In the genomic region with DNA sequence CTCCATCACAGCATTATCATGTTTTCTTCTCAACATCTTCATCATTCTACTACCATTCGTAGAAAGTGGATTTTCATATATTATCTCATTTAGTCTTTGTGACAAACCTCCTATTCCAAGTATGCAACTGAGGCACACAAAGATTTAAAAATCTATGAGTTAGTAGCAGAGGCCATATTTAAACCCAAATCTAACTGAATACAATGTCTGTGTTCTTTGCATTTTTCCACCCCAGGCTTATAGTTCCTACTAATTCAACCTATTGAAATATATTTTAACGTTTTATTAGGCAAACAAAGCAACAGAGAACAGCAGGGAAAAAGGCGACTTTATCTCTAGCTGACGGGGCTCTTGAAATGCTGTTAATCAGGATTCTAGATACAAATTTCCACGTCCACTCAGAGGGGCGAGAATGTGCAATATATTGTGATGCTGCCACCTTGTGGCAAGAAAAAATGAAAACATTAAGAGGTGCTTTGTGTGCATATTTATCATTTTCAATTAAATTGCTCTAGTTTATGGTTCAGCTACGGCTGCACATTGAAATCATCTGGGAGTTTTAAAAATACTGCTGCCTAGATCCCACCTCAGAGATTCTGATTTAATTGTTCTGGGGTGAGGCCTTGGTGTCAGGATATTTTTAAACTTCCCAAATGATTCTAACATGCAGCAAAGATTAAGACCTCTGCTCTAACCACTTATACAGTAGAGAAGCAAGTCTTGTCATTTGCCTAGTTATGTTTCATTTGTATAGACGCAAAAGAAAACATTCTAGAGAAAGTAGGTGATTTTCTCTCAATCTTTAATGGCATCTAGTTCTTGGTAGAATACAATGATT, we compare ENCODE assay signal across 8 cellular contexts.
DNase-seq lines count a peak whose midpoint lies in the region; ATAC-seq and TF ChIP-seq lines count a peak whose summit lies in the region.

No MANE protein-coding gene starts in this region.

- no peaks in the 10 kb centered on the region for H3K27me3 ChIP-seq in A673 (replicated peaks; ENCODE audit: insufficient read depth, low read depth, low read length, poor library complexity)
- H3K27me3 ChIP-seq in vagina: no peaks in the 10 kb centered on the region

- peaks cover 0 to 10% (median 0%) of the 10 kb centered on the region in 5 experiments for H3K9me3 Mint-ChIP-seq in brain

- POLR2A ChIA-PET in A673 (lab: Charles Lee; ENCODE audit: low non-redundant PET): no interaction called here

- no peaks in the 10 kb centered on the region for H3K4me1 ChIP-seq in A673 (ENCODE audit: insufficient read depth, low read length, poor library complexity, severe bottlenecking)
- H3K4me1 ChIP-seq in vagina: no peaks in the 10 kb centered on the region

- peak; percentile 59 for TF ChIP-seq CTCF in A673 (conservative IDR thresholded peaks at IDR 0.05; ENCODE audit: low read depth, low read length)
- peak; percentile 42 for TF ChIP-seq CTCF in GM12865 (IDR thresholded peaks at IDR 0.05; ENCODE audit: insufficient read depth, low read depth, low read length, missing control alignments)
- TF ChIP-seq CTCF in brain (conservative IDR thresholded peaks at IDR 0.05): peak; percentile 74 to 86
- TF ChIP-seq CTCF in vagina (IDR thresholded peaks at IDR 0.05): peak; percentile 9 to 70 (median 55)

- no peak for TF ChIP-seq POLR2A in vagina (IDR thresholded peaks at IDR 0.05)

- peak; percentile 60 for DNase-seq in A673 (ENCODE audit: low spot score)
- DNase-seq in GM12865 (ENCODE audit: low read depth): peak; percentile 52
- DNase-seq in NCI-H69 (lab: John Stamatoyannopoulos, UW): peak; percentile 58
- no peak for DNase-seq in left lobe of liver (ENCODE audit: low spot score)
- no peak for DNase-seq in vagina (ENCODE audit: extremely low spot score in 2 of 2)
- no peak for DNase-seq in stimulated activated CD8-positive, alpha-beta memory T cell treated with anti-CD3 and anti-CD28 coated beads, Interleukin-4, amount 100 ng/mL, for 48 hours

- no peak overlapping the region for H3K4me3 Mint-ChIP-seq in brain

- H3K27ac ChIP-seq in A673 (ENCODE audit: low read depth, low read length, poor library complexity, severe bottlenecking) (no peak overlapping the region), vagina (no peak overlapping the region)

- H3K36me3 Mint-ChIP-seq in brain: peaks cover 55% of the 10 kb centered on the region

- peaks cover 19% of the 10 kb centered on the region for H3K4me1 Mint-ChIP-seq in brain

- CTCF ChIA-PET in A673 (lab: Charles Lee): interaction anchor here (1.9 kb wide), 1 partner anchor 248 kb away, joined by 6 read pairs; no protein-coding TSS in a partner anchor

- ATAC-seq in HG03066 (IDR thresholded peaks at IDR 0.05; ENCODE audit: low read depth, unreplicated experiment) (peak; percentile 70), left lobe of liver (peak; percentile 83)

- H3K27ac Mint-ChIP-seq in brain: no peak overlapping the region

- no peaks in the 10 kb centered on the region for H3K27me3 Mint-ChIP-seq in brain

- intact Hi-C loops in A673 (cut with micrococcal nuclease; ENCODE audit: unreplicated experiment): loop anchor here (2.0 to 10.0 kb wide), 3 partner anchors 247 to 959 kb away; no protein-coding TSS in a partner anchor
- intact Hi-C loops in vagina (cut with DNase I): no loop called here

- H3K9me3 ChIP-seq in A673 (ENCODE audit: low read depth, low read length, poor library complexity, severe bottlenecking) (no peaks in the 10 kb centered on the region), vagina (no peaks in the 10 kb centered on the region)

- no TSS peak for BruUV-seq in A673 (replicated peaks; lab: Mats Ljungman, UMichigan)

- H3K4me3 ChIP-seq in A673 (ENCODE audit: low read depth, low read length, poor library complexity, severe bottlenecking) (no peak overlapping the region), GM12865 (ENCODE audit: low read depth, low read length) (no peak overlapping the region), vagina (no peak overlapping the region)

- H3K36me3 ChIP-seq in A673 (ENCODE audit: insufficient read depth, low read length, poor library complexity, severe bottlenecking) (no peaks in the 10 kb centered on the region), vagina (no peaks in the 10 kb centered on the region)

Comparison
In these comparisons a context has a peak if more than half of its experiments do, and no peak if none do; other contexts are left out.
1. DNase-seq: peak in A673 (single experiment), GM12865 (single experiment) and NCI-H69 (single experiment); none in left lobe of liver (single experiment), vagina (0 of 2) and stimulated activated CD8-positive, alpha-beta memory T cell treated with anti-CD3 and anti-CD28 coated beads, Interleukin-4, amount 100 ng/mL, for 48 hours (single experiment).
2. Peak in every context shown above with its lines, with median percentiles within 50 percentile points of each other: CTCF ChIP-seq.